8 cellular contexts compared by ENCODE assay signal in genomic region chr1:165828581-165829329, GRCh38. TPM values are rescaled to one million over a fixed set of nuclear protein-coding genes. Genes with fewer than 3 reads are reported as not detected.
DNase-seq lines count a peak whose midpoint lies in the region; ATAC-seq, FAIRE-seq and TF ChIP-seq lines count a peak whose summit lies in the region.

No MANE protein-coding gene starts in this region.

- FAIRE-seq in kidney (lab: Jason Lieb, UNC), result no peak

- peaks cover 9% of the 10 kb centered on the region for H4K20me1 ChIP-seq in smooth muscle cell (ENCODE audit: low read depth)

- H3K27ac ChIP-seq in SK-N-MC, result peak overlapping the region; percentile 93
- H3K27ac ChIP-seq in kidney (ENCODE audit: low read depth in 2 of 2, low read length in 2 of 2), result peak overlapping the region; percentile 71 to 86
- peak overlapping the region; percentile 73 for H3K27ac ChIP-seq in smooth muscle cell (ENCODE audit: low read depth)

- peaks cover 49% of the 10 kb centered on the region for H3K79me2 ChIP-seq in smooth muscle cell (ENCODE audit: low read depth)

- H3K4me3 ChIP-seq in SK-N-MC, result peak overlapping the region; percentile 95
- peak overlapping the region; percentile 80 to 92 for H3K4me3 ChIP-seq in kidney (ENCODE audit: low read length in 2 of 2)
- peak overlapping the region; percentile 86 for H3K4me3 ChIP-seq in smooth muscle cell

- TF ChIP-seq CTCF in kidney (IDR thresholded peaks at IDR 0.05; ENCODE audit: borderline replicate concordance, extremely low read depth, insufficient read depth) (no peak), smooth muscle cell (IDR thresholded peaks at IDR 0.05; ENCODE audit: borderline replicate concordance, insufficient read depth, poor library complexity, severe bottlenecking) (no peak)

- peak; percentile 30 for DNase-seq in activated CD4-positive, CD25-positive, alpha-beta regulatory T cell treated with anti-CD3 and anti-CD28 coated beads, Interleukin-2, amount 50 U/mL, for 72 hours
- peak; percentile 87 for DNase-seq in HCEC 1CT
- DNase-seq in NCI-H1048 (lab: John Stamatoyannopoulos, UW), result peak; percentile 72
- DNase-seq in SK-N-MC (ENCODE audit: low read depth, low spot score), result peak; percentile 32
- peak; percentile 55 for DNase-seq in cerebellum (ENCODE audit: low spot score)
- DNase-seq in kidney, result peak; percentile 74
- DNase-seq in smooth muscle cell (lab: John Stamatoyannopoulos, UW; ENCODE audit: unreplicated experiment), result peak; percentile 17

- 1% methylated on average over 26 of the region's 26 CpGs for WGBS in smooth muscle cell (ENCODE audit: low lambda C conversion rate)

- H3K4me1 ChIP-seq in kidney (ENCODE audit: control insufficient read depth in 1 of 2, insufficient read depth in 1 of 2, low read depth in 1 of 2, low read length in 2 of 2) (peaks cover 7 to 9% of the 10 kb centered on the region in 2 donors), smooth muscle cell (ENCODE audit: low read depth) (peaks cover 22% of the 10 kb centered on the region)

- no peak for ATAC-seq in activated CD4-positive, CD25-positive, alpha-beta regulatory T cell treated with anti-CD3 and anti-CD28 coated beads, Interleukin-2, amount 50 U/mL, for 24 hours

- peak overlapping the region; percentile 92 for H3K4me2 ChIP-seq in smooth muscle cell

- no peaks in the 10 kb centered on the region for H3K27me3 ChIP-seq in smooth muscle cell (ENCODE audit: low read depth)

- peak overlapping the region; percentile 90 for H2AFZ ChIP-seq in smooth muscle cell (ENCODE audit: low read depth)

- H3K9me3 ChIP-seq in SK-N-MC (ENCODE audit: low read depth, low read length) (no peaks in the 10 kb centered on the region), kidney (ENCODE audit: control insufficient read depth in 1 of 2, low read length in 2 of 2) (no peaks in the 10 kb centered on the region), smooth muscle cell (replicated peaks; ENCODE audit: low read depth) (no peaks in the 10 kb centered on the region)

- intact Hi-C loops in kidney (cut with DNase I), result no loop called here

- H3K36me3 ChIP-seq in SK-N-MC (ENCODE audit: insufficient read depth, low read length) (peaks cover 12% of the 10 kb centered on the region; the same call in 1 of the 2 replicates), kidney (ENCODE audit: control insufficient read depth in 1 of 2, insufficient read depth in 2 of 2, low read length in 2 of 2) (no peaks in the 10 kb centered on the region), smooth muscle cell (ENCODE audit: low read depth) (no peaks in the 10 kb centered on the region)

- H3K9ac ChIP-seq in SK-N-MC (ENCODE audit: insufficient read length) (peak overlapping the region; percentile 95), kidney (ENCODE audit: low read length in 2 of 2) (peak overlapping the region; percentile 68 to 76), smooth muscle cell (ENCODE audit: low read depth) (peak overlapping the region; percentile 62)

- H3F3A ChIP-seq in smooth muscle cell (ENCODE audit: low read depth), result peaks cover 4% of the 10 kb centered on the region

RNA-seq across cellular contexts. Expression of gene UCK2, which starts 1.3 kb away (rescaled TPM):
- 54.1 TPM for total RNA-seq in cerebellum
- total RNA-seq in kidney, result 18.7 TPM
- 8.2 TPM for polyA plus RNA-seq in kidney (ENCODE audit: insufficient read depth, low read depth, low replicate concordance)
- 27.5 and 39.5 TPM in 2 replicates for total RNA-seq in smooth muscle cell
- polyA plus RNA-seq in smooth muscle cell, result 32.6 and 37.5 TPM in 2 replicates

Comparison
In these comparisons a context has a peak if more than half of its experiments do, and no peak if none do; other contexts are left out.
1. DNase-seq: peak in every context shown above with its lines; median percentile 87 in HCEC 1CT; 74 in kidney; 72 in NCI-H1048; 55 in cerebellum; 32 in SK-N-MC; 30 in activated CD4-positive, CD25-positive, alpha-beta regulatory T cell treated with anti-CD3 and anti-CD28 coated beads, Interleukin-2, amount 50 U/mL, for 72 hours; 17 in smooth muscle cell.